ENCODE assay signal across 8 cellular contexts in genomic region chr1:30907641-30908445, GRCh38. TPM values are rescaled to one million over a fixed set of nuclear protein-coding genes. Genes with fewer than 3 reads are reported as not detected.
DNase-seq lines count a peak whose midpoint lies in the region; ATAC-seq and TF ChIP-seq lines count a peak whose summit lies in the region.

No MANE protein-coding gene starts in this region.

- H3K27ac ChIP-seq in caudate nucleus (ENCODE audit: low read depth, low read length) (peak overlapping the region; percentile 58), mesodermal cell (ENCODE audit: low read depth, low read length, severe bottlenecking) (no peak overlapping the region)

- peaks cover 2% of the 10 kb centered on the region for H3K36me3 Mint-ChIP-seq in activated CD4-positive, alpha-beta T cell treated with anti-CD3 and anti-CD28 coated beads, Interleukin-2, amount 10 ng/mL, durations not matched to agents 7 days and 5 days (ENCODE audit: low read depth)
- H3K36me3 Mint-ChIP-seq in type B pancreatic cell: no peaks in the 10 kb centered on the region

- peaks cover 53% of the 10 kb centered on the region for H3K27me3 Mint-ChIP-seq in activated CD4-positive, alpha-beta T cell treated with anti-CD3 and anti-CD28 coated beads, Interleukin-2, amount 10 ng/mL, durations not matched to agents 7 days and 5 days
- peaks cover 11% of the 10 kb centered on the region for H3K27me3 Mint-ChIP-seq in type B pancreatic cell

- WGBS in mesodermal cell (ENCODE audit: insufficient coverage in 2 of 2), 2 experiments: 11 to 16% methylated on average over 18 to 29 of the region's 64 CpGs

- H3K4me3 Mint-ChIP-seq in activated CD4-positive, alpha-beta T cell treated with anti-CD3 and anti-CD28 coated beads, Interleukin-2, amount 10 ng/mL, durations not matched to agents 7 days and 5 days: peak overlapping the region; percentile 63
- peak overlapping the region; percentile 92 for H3K4me3 Mint-ChIP-seq in type B pancreatic cell

- H3K4me1 Mint-ChIP-seq in activated CD4-positive, alpha-beta T cell treated with anti-CD3 and anti-CD28 coated beads, Interleukin-2, amount 10 ng/mL, durations not matched to agents 7 days and 5 days: peaks cover 13% of the 10 kb centered on the region
- H3K4me1 Mint-ChIP-seq in type B pancreatic cell (ENCODE audit: unreplicated experiment): peaks cover 37% of the 10 kb centered on the region

- no peak for TF ChIP-seq CTCF in type B pancreatic cell (conservative IDR thresholded peaks at IDR 0.05)

- no peaks in the 10 kb centered on the region for H3K9me3 Mint-ChIP-seq in activated CD4-positive, alpha-beta T cell treated with anti-CD3 and anti-CD28 coated beads, Interleukin-2, amount 10 ng/mL, durations not matched to agents 7 days and 5 days
- no peaks in the 10 kb centered on the region for H3K9me3 Mint-ChIP-seq in type B pancreatic cell

- CTCF ChIA-PET in activated CD4-positive, alpha-beta T cell treated with anti-CD3 and anti-CD28 coated beads, Interleukin-2, amount 10 ng/mL, durations not matched to agents 7 days and 5 days (lab: Charles Lee): no interaction called here

- H3K9me3 ChIP-seq in mesodermal cell (ENCODE audit: control insufficient read depth, low read length): no peaks in the 10 kb centered on the region

- peak overlapping the region; percentile 58 for H3K4me3 ChIP-seq in mesodermal cell (ENCODE audit: extremely low read depth, insufficient read depth, low read length, poor library complexity, severe bottlenecking)

- ATAC-seq in GM19395 (IDR thresholded peaks at IDR 0.05; ENCODE audit: unreplicated experiment): no peak

- H3K4me1 ChIP-seq in mesodermal cell (ENCODE audit: control insufficient read depth, insufficient read depth, low read length, poor library complexity, severe bottlenecking): peaks cover 42% of the 10 kb centered on the region

- no peaks in the 10 kb centered on the region for H3K36me3 ChIP-seq in mesodermal cell (ENCODE audit: control insufficient read depth, insufficient read depth, low read length)

- no peak overlapping the region for H3K27ac Mint-ChIP-seq in activated CD4-positive, alpha-beta T cell treated with anti-CD3 and anti-CD28 coated beads, Interleukin-2, amount 10 ng/mL, durations not matched to agents 7 days and 5 days
- H3K27ac Mint-ChIP-seq in type B pancreatic cell: peak overlapping the region; percentile 88

- POLR2A ChIA-PET in activated CD4-positive, alpha-beta T cell treated with anti-CD3 and anti-CD28 coated beads, Interleukin-2, amount 10 ng/mL, durations not matched to agents 7 days and 5 days (lab: Charles Lee): no interaction called here

- no peak for DNase-seq in activated CD4-positive, alpha-beta T cell treated with anti-CD3 and anti-CD28 coated beads, Interleukin-2, amount 10 ng/mL, durations not matched to agents 7 days and 5 days
- no peak for DNase-seq in activated CD4-positive, alpha-beta T cell treated with anti-CD3 and anti-CD28 coated beads, Interleukin-2, amount 50 U/mL, for 1 hour
- DNase-seq in caudate nucleus (lab: John Stamatoyannopoulos, UW) (peak in 5 of 61 donors; percentile 46 to 58 (median 54)), type B pancreatic cell (ENCODE audit: extremely low spot score, unreplicated experiment) (no peak), NOMO-1 treated with DMSO at 0.1 percent for 48 hours (lab: John Stamatoyannopoulos, UW; ENCODE audit: unreplicated experiment) (no peak), HT-29 (ENCODE audit: low spot score) (no peak)

RNA-seq across cellular contexts. Expression of gene SDC3, which starts 0.7 kb away (rescaled TPM):
- total RNA-seq in activated CD4-positive, alpha-beta T cell treated with anti-CD3 and anti-CD28 coated beads, Interleukin-2, amount 10 ng/mL, durations not matched to agents 7 days and 5 days: under 1 TPM; 0.10 to 0.12 TPM
- 80.5 TPM for polyA plus RNA-seq in mesodermal cell (2013, experiment 1 of 2)
- polyA plus RNA-seq in mesodermal cell (2013, experiment 2 of 2): 64.9 TPM
- 46.7 and 54.2 TPM in 2 replicates for total RNA-seq in type B pancreatic cell (ENCODE audit: low replicate concordance)
- total RNA-seq in HT-29 (2014; rRNA removed; shearing (Covaris generic)): 0.31 and 0.42 TPM in 2 replicates

Comparison
In these comparisons a context has a peak if more than half of its experiments do, and no peak if none do; other contexts are left out.
1. RNA of gene SDC3, which starts 0.7 kb away (total RNA-seq): 46.7 to 54.2 TPM in type B pancreatic cell; 0.31 to 0.42 TPM in HT-29 and 0.10 to 0.12 TPM in activated CD4-positive, alpha-beta T cell treated with anti-CD3 and anti-CD28 coated beads, Interleukin-2, amount 10 ng/mL, durations not matched to agents 7 days and 5 days; every median in the first group is over 10 times any median in the second.